ENCODE assay signal across 11 cellular contexts in genomic region chr12:4911316-4911994, GRCh38. TPM values are rescaled to one million over a fixed set of nuclear protein-coding genes. Genes with fewer than 3 reads are reported as not detected.
DNase-seq lines count a peak whose midpoint lies in the region; ATAC-seq, FAIRE-seq and TF ChIP-seq lines count a peak whose summit lies in the region.
"Had no signal": no experiment of that assay in that cellular context is flagged by ENCODE, and none has a peak within 500 bp of the region (broad histone marks: within the 10 kb centered on the region; RNA-seq: fewer than 3 reads in every experiment).

No MANE protein-coding gene starts in this region.

- TF ChIP-seq RAD21 in GM12878 (IDR thresholded peaks at IDR 0.05; ENCODE audit: insufficient read depth, low read depth, low read length) (no peak), neural cell (conservative IDR thresholded peaks at IDR 0.05) (no peak)

- H3K79me2 ChIP-seq in GM12878 (ENCODE audit: control insufficient read depth, insufficient read depth, low read length) (no peaks in the 10 kb centered on the region; the same call in 1 of the 2 replicates), neural cell (replicated peaks; ENCODE audit: insufficient read depth, low read length) (no peaks in the 10 kb centered on the region)

- peaks cover 0 to 26% (median 7%) of the 10 kb centered on the region in 4 donors for H3K4me1 Mint-ChIP-seq in CD4-positive, CD25-positive, alpha-beta regulatory T cell

- SMC1A ChIA-PET in GM12878 (lab: Charles Lee; ENCODE audit: uncharacterized antibody, unreplicated experiment), result no interaction called here

- no peak for ATAC-seq in CD4-positive, CD25-positive, alpha-beta regulatory T cell (ENCODE audit: low read depth in 2 of 2)
- no peak for ATAC-seq in GM12878
- ATAC-seq: HepG2 had no signal

- H3K4me1 ChIP-seq in CD4-positive, CD25-positive, alpha-beta regulatory T cell (ENCODE audit: control insufficient read depth, insufficient read depth, low read length, poor library complexity, severe bottlenecking), result peaks cover 27% of the 10 kb centered on the region
- peaks cover 16% of the 10 kb centered on the region for H3K4me1 ChIP-seq in GM12878 (ENCODE audit: control insufficient read depth, insufficient read depth, low read length)

- no peak for FAIRE-seq in GM12878 (lab: Jason Lieb, UNC)
- FAIRE-seq: HepG2 had no signal

- H3K36me3 Mint-ChIP-seq in CD4-positive, CD25-positive, alpha-beta regulatory T cell, result peaks cover 4% of the 10 kb centered on the region

- H3K9me3 ChIP-seq in CD4-positive, CD25-positive, alpha-beta regulatory T cell (ENCODE audit: control insufficient read depth in 2 of 2, low read length in 2 of 2), result no peaks in the 10 kb centered on the region
- H3K9me3 ChIP-seq in GM12878 (replicated peaks; ENCODE audit: control insufficient read depth, insufficient read depth, low read length), result no peaks in the 10 kb centered on the region; the same call in 2 of the 3 replicates
- peaks cover 7% of the 10 kb centered on the region for H3K9me3 ChIP-seq in neural cell (ENCODE audit: low read length)

- CTCF ChIA-PET in GM12878 (lab: Yijun Ruan, JAX), result no interaction called here

- peak overlapping the region; percentile 94; the same call in 1 of the 2 replicates for H3K4me2 ChIP-seq in GM12878 (ENCODE audit: control insufficient read depth, insufficient read depth)
- H3K4me2 ChIP-seq in neural cell (ENCODE audit: low read length), result no peak overlapping the region

- BruUV-seq in GM12878 (replicated peaks; lab: Mats Ljungman, UMichigan), result no TSS peak

- no peak overlapping the region for H3K27ac Mint-ChIP-seq in CD4-positive, CD25-positive, alpha-beta regulatory T cell

- in situ Hi-C loops in GM12878 (cut with MboI), result no loop called here

- no peaks in the 10 kb centered on the region for H3K9me2 ChIP-seq in neural cell (ENCODE audit: insufficient read depth, low read length)

- H3K9ac ChIP-seq in GM12878 (ENCODE audit: control insufficient read depth, insufficient read depth, low read length), result no peak overlapping the region
- H3K9ac ChIP-seq in neural cell (ENCODE audit: low read length), result peak overlapping the region; percentile 79

- intact Hi-C loops in GM12878 (cut with micrococcal nuclease; ENCODE audit: unreplicated experiment), result loop anchor here (5.0 kb wide), 1 partner anchor 76 kb away; no protein-coding TSS in a partner anchor

- H3K4me3 Mint-ChIP-seq in CD4-positive, CD25-positive, alpha-beta regulatory T cell, result peak overlapping the region in 3 of 4 donors; percentile 76 to 88 (median 80)

- no peak overlapping the region for H3K27ac ChIP-seq in CD4-positive, CD25-positive, alpha-beta regulatory T cell (ENCODE audit: insufficient read depth, low read length, poor library complexity, severe bottlenecking)
- peak overlapping the region; percentile 17; the same call in 1 of the 2 replicates for H3K27ac ChIP-seq in GM12878 (ENCODE audit: control insufficient read depth, insufficient read depth)
- no peak overlapping the region for H3K27ac ChIP-seq in neural cell (ENCODE audit: low read length)

- H3K4me3 ChIP-seq in CD4-positive, CD25-positive, alpha-beta regulatory T cell (ENCODE audit: low read depth, low read length), result no peak overlapping the region
- H3K4me3 ChIP-seq in GM08714 (ENCODE audit: low read length) (peak overlapping the region; percentile 61; the same call in 1 of the 2 replicates), GM12878 (peak overlapping the region; percentile 80), neural cell (ENCODE audit: low read length) (peak overlapping the region; percentile 89)

- no peak for DNase-seq in CD4-positive, CD25-positive, alpha-beta regulatory T cell
- DNase-seq in GM12878 (ENCODE audit: low read depth, low spot score) (no peak), NCI-H345 (lab: John Stamatoyannopoulos, UW) (no peak), mesenteric fat pad (ENCODE audit: low spot score) (no peak), NCI-H1436 (lab: John Stamatoyannopoulos, UW) (no peak)
- DNase-seq: NK-92 treated with Interleukin-12 subunit alpha and Interleukin-12 subunit beta, amount 100 ng/mL, for 24 hours; SW 1271 had no signal

- POLR2A ChIA-PET in GM12878 (lab: Charles Lee), result no interaction called here

- peaks cover 38% of the 10 kb centered on the region for H3K27me3 ChIP-seq in CD4-positive, CD25-positive, alpha-beta regulatory T cell (ENCODE audit: control insufficient read depth, insufficient read depth, low read length)
- H3K27me3 ChIP-seq in GM12878 (replicated peaks in 1 of 2; ENCODE audit: control insufficient read depth in 2 of 2, insufficient read depth in 2 of 2, low read length in 1 of 2) (peaks cover 7 to 15% of the 10 kb centered on the region in 2 experiments; a peak in 3 of 4 replicates), neural cell (ENCODE audit: insufficient read depth, low read depth, low read length) (peaks cover 64% of the 10 kb centered on the region)

- H2AFZ ChIP-seq in GM12878 (ENCODE audit: control insufficient read depth, low read depth, low read length) (peak overlapping the region; percentile 80), neural cell (ENCODE audit: low read depth, low read length) (no peak overlapping the region)

- H3K36me3 ChIP-seq in CD4-positive, CD25-positive, alpha-beta regulatory T cell (ENCODE audit: control insufficient read depth, insufficient read depth, low read length), result no peaks in the 10 kb centered on the region
- H3K36me3 ChIP-seq in GM12878 (ENCODE audit: control insufficient read depth in 2 of 2, insufficient read depth in 2 of 2, low read length in 1 of 2), result no peaks in the 10 kb centered on the region
- H3K36me3 ChIP-seq in neural cell (ENCODE audit: insufficient read depth, low read length), result no peaks in the 10 kb centered on the region

- TF ChIP-seq EP300 in GM12878 (IDR thresholded peaks at IDR 0.05; ENCODE audit: borderline replicate concordance in 1 of 2, control insufficient read depth in 1 of 2, low read depth in 2 of 2, low read length in 2 of 2), result no peak
- no peak for TF ChIP-seq EP300 in neural cell (conservative IDR thresholded peaks at IDR 0.05; ENCODE audit: poor library complexity, severe bottlenecking)

- 83% methylated on average over 45 of the region's 61 CpGs for WGBS in GM12878 (ENCODE audit: insufficient coverage, insufficient replicate concordance, low lambda C conversion rate, missing lambda C conversion rate)

- TF ChIP-seq POLR2A in GM12878 (IDR thresholded peaks at IDR 0.05; ENCODE audit: low read depth, low read length), result no peak

- TF ChIP-seq CTCF in GM12878 (IDR thresholded peaks at IDR 0.05 in 2 of 3, conservative IDR thresholded peaks at IDR 0.05 in 1 of 3; ENCODE audit: control insufficient read depth in 2 of 3, extremely low read depth in 1 of 3, insufficient read depth in 1 of 3, low read depth in 3 of 3, low read length in 3 of 3), result no peak
- no peak for TF ChIP-seq CTCF in neural cell (IDR thresholded peaks at IDR 0.05; ENCODE audit: poor library complexity, severe bottlenecking)

- RAD21 ChIA-PET in GM12878 (lab: Charles Lee; ENCODE audit: unreplicated experiment), result interaction anchor here (1.5 kb wide), 1 partner anchor 54 kb away, joined by 4 read pairs; no protein-coding TSS in a partner anchor

- H3F3A ChIP-seq in neural cell (ENCODE audit: insufficient read depth, low read length, poor library complexity, severe bottlenecking), result no peaks in the 10 kb centered on the region

- no peaks in the 10 kb centered on the region for H4K20me1 ChIP-seq in GM12878 (ENCODE audit: control insufficient read depth, insufficient read depth)
- H4K20me1 ChIP-seq in neural cell (ENCODE audit: insufficient read depth), result no peaks in the 10 kb centered on the region

- peaks cover 57% of the 10 kb centered on the region for H3K27me3 Mint-ChIP-seq in CD4-positive, CD25-positive, alpha-beta regulatory T cell

- peaks cover 0 to 3% (median 0%) of the 10 kb centered on the region in 7 donors for H3K9me3 Mint-ChIP-seq in CD4-positive, CD25-positive, alpha-beta regulatory T cell

TF ChIP-seq in GM12878, 131 proteins besides CTCF, POLR2A, EP300 and RAD21:
- TF ChIP-seq EZH2 (IDR thresholded peaks at IDR 0.05; ENCODE audit: borderline replicate concordance, control insufficient read depth, low read depth, low read length), result no peak

TF ChIP-seq in neural cell, 6 proteins besides CTCF, POLR2A, EP300 and RAD21 (continues in another document):
- TF ChIP-seq TAF1 (IDR thresholded peaks at IDR 0.05; ENCODE audit: low read depth) (no peak), MXI1 (conservative IDR thresholded peaks at IDR 0.05; ENCODE audit: poor library complexity, severe bottlenecking) (no peak), SMC3 (conservative IDR thresholded peaks at IDR 0.05; ENCODE audit: poor library complexity) (no peak)

RNA-seq across cellular contexts. Expression of gene KCNA1, which starts 1.8 kb away (rescaled TPM):
- total RNA-seq in CD4-positive, CD25-positive, alpha-beta regulatory T cell, result not detected
- polyA plus RNA-seq in CD4-positive, CD25-positive, alpha-beta regulatory T cell, result not detected
- total RNA-seq in GM12878 (2013; cell fraction: nucleolus; rRNA removed), result 0.25 and 0.32 TPM in 2 replicates
- total RNA-seq in GM12878 (2014; rRNA removed) (0.68 and 1.1 TPM in 2 replicates), GM12878 (2014; rRNA removed; fragmentation: Illumina TruSeq; extraction: Trizol) (0.58 and 0.69 TPM in 2 replicates), GM12878 (2021) (0.36 and 0.72 TPM in 2 replicates), mesenteric fat pad (0.19 TPM)
- 1.6 TPM for polyA plus RNA-seq in GM12878 (2011; ENCODE audit: low read depth)
- polyA plus RNA-seq in GM12878 (2011; rRNA removed) (0.08 and 0.09 TPM in 2 replicates), GM12878 (2014; fragmentation: Illumina TruSeq; extraction: Trizol) (0.40 and 0.68 TPM in 2 replicates), GM12878 (2014; fragmentation: Nextera tagmentation; extraction: Ambion mirVana) (under 1 TPM; 0.29 to 0.31 TPM), GM12878 (2014; rRNA removed) (0.34 and 0.77 TPM in 2 replicates), GM12878 (2016; fragmentation: Nextera tagmentation; extraction: Ambion mirVana) (under 1 TPM; 0.05 to 0.15 TPM), neural cell (11.6 and 14.7 TPM in 2 replicates)
- polyA plus RNA-seq in GM12878 (2011; cell fraction: cytosol; rRNA removed), result 0.10 and 0.13 TPM in 2 replicates
- 0.06 and 0.19 TPM in 2 replicates for polyA plus RNA-seq in GM12878 (2011; cell fraction: nucleus; rRNA removed)
- 2.2 and 2.8 TPM in 2 replicates for polyA plus RNA-seq in GM12878 (2012)
- polyA minus RNA-seq in GM12878 (2011; rRNA and poly(A)+ RNA removed), result 0.31 and 0.59 TPM in 2 replicates
- not detected in 2 replicates for polyA minus RNA-seq in GM12878 (2011; cell fraction: cytosol; rRNA and poly(A)+ RNA removed)
- under 0.01 TPM in 1 of 2 replicates, not detected in the other for polyA minus RNA-seq in GM12878 (2011; cell fraction: nucleus; rRNA and poly(A)+ RNA removed)
- polyA minus RNA-seq in neural cell, result 17.8 and 20.8 TPM in 2 replicates
- total RNA-seq: HepG2, ureter had no signal
- polyA plus RNA-seq: HepG2 had no signal
